ENCODE assay signal across 11 cellular contexts in genomic region chr10:45675388-45675787, GRCh38.
"Had no signal": no experiment of that assay in that cellular context is flagged by ENCODE, and none has a peak within 500 bp of the region (broad histone marks: within the 10 kb centered on the region; RNA-seq: fewer than 3 reads in every experiment).

No MANE protein-coding gene starts in this region.

- H2AFZ ChIP-seq: GM23248, GM23338 had no signal

- H3K4me3 ChIP-seq: GM23248, GM23338, HAP-1 had no signal

- H3K4me3 Mint-ChIP-seq: GM23338, H9, HFFc6 had no signal

- DNase-seq: GM23248, GOT3, H7, H9, HCEC 1CT, HFFc6 had no signal

- H3K36me3 ChIP-seq: HAP-1 had no signal

- FAIRE-seq: H1, H54 had no signal

- H3K9me3 Mint-ChIP-seq: H9, HFFc6 had no signal

- H3K9ac ChIP-seq: GM23248 had no signal

- H3K4me2 ChIP-seq: GM23338 had no signal

- H3K9me3 ChIP-seq: HAP-1 had no signal

- H3K4me1 ChIP-seq: HAP-1 had no signal

- H3K27ac Mint-ChIP-seq: GM23338, H9, HFFc6 had no signal

- ATAC-seq: GM23338, HCT116 had no signal

- H3K27ac ChIP-seq: GM23248 had no signal
